In genomic region chr4:94536649-94537464, GRCh38 we compare ENCODE assay signal across 19 cellular contexts.
DNase-seq lines count a peak whose midpoint lies in the region; ATAC-seq and TF ChIP-seq lines count a peak whose summit lies in the region.
"Had no signal": no experiment of that assay in that cellular context is flagged by ENCODE, and none has a peak within 500 bp of the region (broad histone marks: within the 10 kb centered on the region; RNA-seq: fewer than 3 reads in every experiment).

No MANE protein-coding gene starts in this region.

- peaks cover 4% of the 10 kb centered on the region for H3K79me1 ChIP-seq in mesendoderm (ENCODE audit: low read length)

- no peak overlapping the region for H2AK5ac ChIP-seq in mesendoderm (ENCODE audit: low read length)

- H2BK120ac ChIP-seq in mesendoderm (ENCODE audit: low read depth, low read length) = no peak overlapping the region

- H3K27ac ChIP-seq in heart right ventricle (peak overlapping the region; percentile 8 to 76 (median 44)), right cardiac atrium (ENCODE audit: low read length) (no peak overlapping the region), mesendoderm (ENCODE audit: low read depth, low read length) (no peak overlapping the region), tibial artery (peak overlapping the region; percentile 35 to 46), substantia nigra (ENCODE audit: low read depth, low read length, poor library complexity, severe bottlenecking) (no peak overlapping the region)
- H3K27ac ChIP-seq: SK-N-MC, testis had no signal

- no peak for DNase-seq in heart right ventricle
- no peak for DNase-seq in right cardiac atrium
- DNase-seq in dermis blood vessel endothelial cell = peak; percentile 63
- DNase-seq in mesendoderm = peak; percentile 40
- no peak for DNase-seq in tibial artery
- DNase-seq in KG1 (lab: John Stamatoyannopoulos, UW) = no peak
- no peak for DNase-seq in substantia nigra (lab: John Stamatoyannopoulos, UW)
- DNase-seq: activated CD4-positive, CD25-positive, alpha-beta regulatory T cell treated with anti-CD3 and anti-CD28 coated beads, Interleukin-2, amount 50 U/mL, for 72 hours; activated naive CD8-positive, alpha-beta T cell treated with anti-CD3 and anti-CD28 coated beads for 36 hours; C1 segment of cervical spinal cord; Karpas-422; NCI-H1105; NCI-H2107; NCI-H748 treated with DMSO at 0.1 percent for 48 hours; nucleus accumbens; T-helper 9 cell; testis had no signal

- H3K9ac ChIP-seq in mesendoderm (ENCODE audit: low read length) = no peak overlapping the region

- H3K4me3 ChIP-seq in heart right ventricle (no peak overlapping the region), right cardiac atrium (ENCODE audit: low read length) (no peak overlapping the region), mesendoderm (ENCODE audit: low read length) (no peak overlapping the region), tibial artery (no peak overlapping the region)
- H3K4me3 ChIP-seq: SK-N-MC, testis had no signal

- H3K27me3 ChIP-seq in heart right ventricle = no peaks in the 10 kb centered on the region
- no peaks in the 10 kb centered on the region for H3K27me3 ChIP-seq in right cardiac atrium (ENCODE audit: control insufficient read depth, insufficient read depth)
- H3K27me3 ChIP-seq in mesendoderm (ENCODE audit: insufficient read depth, low read length, poor library complexity) = no peaks in the 10 kb centered on the region
- H3K27me3 ChIP-seq in tibial artery = no peaks in the 10 kb centered on the region
- H3K27me3 ChIP-seq: testis had no signal

- H3K18ac ChIP-seq in mesendoderm (ENCODE audit: low read length) = no peak overlapping the region

- no peak overlapping the region for H3K23ac ChIP-seq in mesendoderm (ENCODE audit: low read length)

- 51 to 60% methylated on average over 3 of the region's 3 CpGs for WGBS in heart right ventricle, 2 donors
- 56% methylated on average over 3 of the region's 3 CpGs for WGBS in right cardiac atrium
- WGBS in mesendoderm (ENCODE audit: extremely low coverage, insufficient coverage, low lambda C conversion rate) = no CpG with 5 or more reads among the region's 3 CpGs

- no peak overlapping the region for H4K5ac ChIP-seq in mesendoderm (ENCODE audit: low read length)

- no peak overlapping the region for H4K8ac ChIP-seq in mesendoderm (ENCODE audit: low read depth, low read length)

- no peaks in the 10 kb centered on the region for H3K9me3 ChIP-seq in heart right ventricle
- no peaks in the 10 kb centered on the region for H3K9me3 ChIP-seq in right cardiac atrium (ENCODE audit: control insufficient read depth, low read length)
- H3K9me3 ChIP-seq in tibial artery = no peaks in the 10 kb centered on the region
- H3K9me3 ChIP-seq: testis had no signal

- no peak overlapping the region for H2BK5ac ChIP-seq in mesendoderm (ENCODE audit: low read length)

- H3K56ac ChIP-seq in mesendoderm (ENCODE audit: low read length) = no peak overlapping the region

- H3K4ac ChIP-seq in mesendoderm (ENCODE audit: low read depth, low read length) = no peak overlapping the region

- H3K4me1 ChIP-seq in heart right ventricle (peaks cover 8 to 99% (median 84%) of the 10 kb centered on the region in 9 donors), right cardiac atrium (ENCODE audit: control insufficient read depth, insufficient read depth, low read length) (peaks cover 7% of the 10 kb centered on the region), mesendoderm (ENCODE audit: control insufficient read depth, low read depth, low read length) (peaks cover 5% of the 10 kb centered on the region), tibial artery (peaks cover 0 to 98% (median 63%) of the 10 kb centered on the region in 4 donors)

- no peak overlapping the region for H2BK15ac ChIP-seq in mesendoderm (replicated peaks; ENCODE audit: low read depth)

- H3K79me2 ChIP-seq in mesendoderm (ENCODE audit: control insufficient read depth, insufficient read depth, low read length) = no peaks in the 10 kb centered on the region

- intact Hi-C loops in heart right ventricle (cut with DNase I) (loop anchor here in 2 of 10 donors (10.0 kb wide), 1 partner anchor 82 kb away; the partner anchor contains the start of gene PDLIM5 (in 2 of the 2)), right cardiac atrium (cut with DNase I) (no loop called here), tibial artery (cut with DNase I; ENCODE audit: low total_unique reads) (no loop called here)

- H3K36me3 ChIP-seq in heart right ventricle (peaks cover 0 to 6% (median 0%) of the 10 kb centered on the region in 9 donors), mesendoderm (ENCODE audit: control insufficient read depth, insufficient read depth, low read length) (no peaks in the 10 kb centered on the region), tibial artery (no peaks in the 10 kb centered on the region)

- no peak overlapping the region for H3K4me2 ChIP-seq in mesendoderm (ENCODE audit: low read length)

- TF ChIP-seq CTCF in heart right ventricle (IDR thresholded peaks at IDR 0.05) (no peak), tibial artery (IDR thresholded peaks at IDR 0.05) (no peak)

- ATAC-seq in heart right ventricle (no peak), right cardiac atrium (no peak), HG02763 (IDR thresholded peaks at IDR 0.05; ENCODE audit: unreplicated experiment) (no peak)

Comparison
In these comparisons a context has a peak if more than half of its experiments do, and no peak if none do; other contexts are left out.
1. H3K27ac ChIP-seq: peak in heart right ventricle (10 of 10) and tibial artery (2 of 2); none in right cardiac atrium (single experiment), mesendoderm (single experiment) and substantia nigra (single experiment).
2. DNase-seq: peak in dermis blood vessel endothelial cell (single experiment) and mesendoderm (single experiment); none in heart right ventricle (0 of 2), right cardiac atrium (0 of 3), tibial artery (0 of 2), KG1 (single experiment) and substantia nigra (0 of 49).